Comparison of ENCODE assay signal across 25 cellular contexts in genomic region chr2:23449831-23450331, GRCh38.
DNase-seq lines count a peak whose midpoint lies in the region; ATAC-seq and TF ChIP-seq lines count a peak whose summit lies in the region.
"Had no signal": no experiment of that assay in that cellular context is flagged by ENCODE, and none has a peak within 500 bp of the region (broad histone marks: within the 10 kb centered on the region; RNA-seq: fewer than 3 reads in every experiment).

No MANE protein-coding gene starts in this region.

- H3K27ac Mint-ChIP-seq in activated CD8-positive, alpha-beta T cell treated with anti-CD3 and anti-CD28 coated beads for 36 hours: no peak overlapping the region
- no peak overlapping the region for H3K27ac Mint-ChIP-seq in activated T-helper 1 cell treated with anti-CD3 and anti-CD28 coated beads, Interleukin-12 subunit alpha, Interleukin-12 subunit beta, Interleukin-2, Interleukin-4 antibody, amounts not matched to agents 30 ng/mL and 10 ng/mL and 1 ng/mL, durations not matched to agents 14 hours and 24 hours and 36 hours
- H3K27ac Mint-ChIP-seq: activated B cell treated with CpG ODN at 0.5 μM for 24 hours; effector memory CD8-positive, alpha-beta T cell; GM23338; HFFc6; nephron progenitor cell; stimulated activated naive CD8-positive, alpha-beta T cell treated with anti-CD3 and anti-CD28 coated beads, Interleukin-15, Interleukin-2, amounts not matched to agents 100 ng/mL and 50 ng/mL, for 24 hours had no signal

- peaks cover 12% of the 10 kb centered on the region for H3K27me3 Mint-ChIP-seq in activated CD8-positive, alpha-beta T cell treated with anti-CD3 and anti-CD28 coated beads for 36 hours
- peaks cover 13% of the 10 kb centered on the region for H3K27me3 Mint-ChIP-seq in activated T-helper 1 cell treated with anti-CD3 and anti-CD28 coated beads, Interleukin-12 subunit alpha, Interleukin-12 subunit beta, Interleukin-2, Interleukin-4 antibody, amounts not matched to agents 30 ng/mL and 10 ng/mL and 1 ng/mL, durations not matched to agents 14 hours and 24 hours and 36 hours (ENCODE audit: insufficient read depth)
- H3K27me3 Mint-ChIP-seq: activated B cell treated with CpG ODN at 0.5 μM for 24 hours had no signal

- intact Hi-C loops in activated CD8-positive, alpha-beta T cell treated with anti-CD3 and anti-CD28 coated beads for 36 hours (cut with micrococcal nuclease): no loop called here
- intact Hi-C loops in activated T-helper 1 cell treated with anti-CD3 and anti-CD28 coated beads, Interleukin-12 subunit alpha, Interleukin-12 subunit beta, Interleukin-2, Interleukin-4 antibody, amounts not matched to agents 30 ng/mL and 10 ng/mL and 1 ng/mL, durations not matched to agents 14 hours and 24 hours and 36 hours (cut with micrococcal nuclease): loop anchor here (5.0 kb wide), 2 partner anchors 37 to 63 kb away; partner anchors contain the start of gene KLHL29

- H3K4me3 ChIP-seq in fibroblast of mammary gland (ENCODE audit: control insufficient read depth, low read depth, low read length): no peak overlapping the region
- H3K4me3 ChIP-seq: colonic mucosa, GM23338, lower lobe of right lung, sigmoid colon, SJSA1 had no signal

- H3K36me3 Mint-ChIP-seq in activated CD8-positive, alpha-beta T cell treated with anti-CD3 and anti-CD28 coated beads for 36 hours (ENCODE audit: low read depth): no peaks in the 10 kb centered on the region
- H3K36me3 Mint-ChIP-seq in activated T-helper 1 cell treated with anti-CD3 and anti-CD28 coated beads, Interleukin-12 subunit alpha, Interleukin-12 subunit beta, Interleukin-2, Interleukin-4 antibody, amounts not matched to agents 30 ng/mL and 10 ng/mL and 1 ng/mL, durations not matched to agents 14 hours and 24 hours and 36 hours (ENCODE audit: low read depth): no peaks in the 10 kb centered on the region
- H3K36me3 Mint-ChIP-seq: activated naive CD4-positive, alpha-beta T cell treated with anti-CD3 and anti-CD28 coated beads, Interleukin-2, amount 10 ng/mL, durations not matched to agents 7 days and 5 days; CD4-positive, CD25-positive, alpha-beta regulatory T cell had no signal

- H3K4me1 Mint-ChIP-seq in activated CD8-positive, alpha-beta T cell treated with anti-CD3 and anti-CD28 coated beads for 36 hours (ENCODE audit: low read depth): peaks cover 30% of the 10 kb centered on the region
- peaks cover 38% of the 10 kb centered on the region for H3K4me1 Mint-ChIP-seq in activated T-helper 1 cell treated with anti-CD3 and anti-CD28 coated beads, Interleukin-12 subunit alpha, Interleukin-12 subunit beta, Interleukin-2, Interleukin-4 antibody, amounts not matched to agents 30 ng/mL and 10 ng/mL and 1 ng/mL, durations not matched to agents 14 hours and 24 hours and 36 hours (ENCODE audit: low read depth)

- no peaks in the 10 kb centered on the region for H3K9me3 Mint-ChIP-seq in activated CD8-positive, alpha-beta T cell treated with anti-CD3 and anti-CD28 coated beads for 36 hours
- no peaks in the 10 kb centered on the region for H3K9me3 Mint-ChIP-seq in activated T-helper 1 cell treated with anti-CD3 and anti-CD28 coated beads, Interleukin-12 subunit alpha, Interleukin-12 subunit beta, Interleukin-2, Interleukin-4 antibody, amounts not matched to agents 30 ng/mL and 10 ng/mL and 1 ng/mL, durations not matched to agents 14 hours and 24 hours and 36 hours
- H3K9me3 Mint-ChIP-seq: activated B cell treated with CpG ODN at 0.5 μM for 24 hours; activated naive CD4-positive, alpha-beta T cell treated with anti-CD3 and anti-CD28 coated beads, Interleukin-2, amount 10 ng/mL, durations not matched to agents 7 days and 5 days; GM23338; HFFc6; nephron progenitor cell; stimulated activated naive CD8-positive, alpha-beta T cell treated with anti-CD3 and anti-CD28 coated beads, Interleukin-15, Interleukin-2, amounts not matched to agents 100 ng/mL and 50 ng/mL, for 24 hours had no signal

- POLR2A ChIA-PET in activated CD8-positive, alpha-beta T cell treated with anti-CD3 and anti-CD28 coated beads for 36 hours (lab: Charles Lee): no interaction called here

- DNase-seq in RPMI8226 (peak; percentile 15), fibroblast of mammary gland (ENCODE audit: low read depth) (peak; percentile 19), islet precursor cell (peak; percentile 43), ureter (ENCODE audit: low spot score) (peak; percentile 27), NCI-H187 (lab: John Stamatoyannopoulos, UW) (no peak), germinal center (ENCODE audit: low spot score) (no peak)
- DNase-seq in activated CD8-positive, alpha-beta T cell treated with anti-CD3 and anti-CD28 coated beads for 36 hours: no peak
- DNase-seq in activated T-helper 1 cell treated with anti-CD3 and anti-CD28 coated beads, Interleukin-12 subunit alpha, Interleukin-12 subunit beta, Interleukin-2, Interleukin-4 antibody, amounts not matched to agents 30 ng/mL and 10 ng/mL and 1 ng/mL, durations not matched to agents 14 hours and 24 hours and 36 hours (ENCODE audit: low spot score): no peak
- DNase-seq: activated B cell treated with CpG ODN at 0.5 μM for 24 hours; activated CD4-positive, alpha-beta T cell treated with anti-CD3 and anti-CD28 coated beads, Interleukin-2, amount 50 U/mL, for 4 hours; activated naive CD4-positive, alpha-beta T cell treated with anti-CD3 and anti-CD28 coated beads, Interleukin-2, amount 10 ng/mL, durations not matched to agents 7 days and 5 days; CD4-positive, CD25-positive, alpha-beta regulatory T cell; colonic mucosa; effector memory CD8-positive, alpha-beta T cell; HFFc6; lower lobe of right lung; NCI-H1694; NCI-H2171; NCI-H510A treated with DMSO at 0.1 percent for 48 hours; nephron progenitor cell; NK-92 treated with Interleukin-12 subunit alpha and Interleukin-12 subunit beta, amount 100 ng/mL, for 24 hours; sigmoid colon had no signal

- H3K4me3 Mint-ChIP-seq in activated CD8-positive, alpha-beta T cell treated with anti-CD3 and anti-CD28 coated beads for 36 hours: no peak overlapping the region
- H3K4me3 Mint-ChIP-seq in activated T-helper 1 cell treated with anti-CD3 and anti-CD28 coated beads, Interleukin-12 subunit alpha, Interleukin-12 subunit beta, Interleukin-2, Interleukin-4 antibody, amounts not matched to agents 30 ng/mL and 10 ng/mL and 1 ng/mL, durations not matched to agents 14 hours and 24 hours and 36 hours: no peak overlapping the region
- H3K4me3 Mint-ChIP-seq: activated naive CD4-positive, alpha-beta T cell treated with anti-CD3 and anti-CD28 coated beads, Interleukin-2, amount 10 ng/mL, durations not matched to agents 7 days and 5 days; CD4-positive, CD25-positive, alpha-beta regulatory T cell; effector memory CD8-positive, alpha-beta T cell; GM23338; HFFc6; nephron progenitor cell; stimulated activated naive CD8-positive, alpha-beta T cell treated with anti-CD3 and anti-CD28 coated beads, Interleukin-15, Interleukin-2, amounts not matched to agents 100 ng/mL and 50 ng/mL, for 24 hours had no signal

- TF ChIP-seq CTCF in fibroblast of mammary gland (conservative IDR thresholded peaks at IDR 0.05; ENCODE audit: control insufficient read depth, insufficient read depth, low read depth, low read length): no peak
- no peak for TF ChIP-seq CTCF in activated CD8-positive, alpha-beta T cell treated with anti-CD3 and anti-CD28 coated beads for 36 hours (IDR thresholded peaks at IDR 0.05)

- no peak for ATAC-seq in activated CD8-positive, alpha-beta T cell treated with anti-CD3 and anti-CD28 coated beads for 36 hours
- ATAC-seq: effector memory CD8-positive, alpha-beta T cell; GM23338 had no signal

- CTCF ChIA-PET in activated CD8-positive, alpha-beta T cell treated with anti-CD3 and anti-CD28 coated beads for 36 hours (lab: Charles Lee): interaction anchor here (0.7 kb wide), 1 partner anchor 9 kb away, joined by 3 read pairs; no protein-coding TSS in a partner anchor

Comparison
In these comparisons a context has a peak if more than half of its experiments do, and no peak if none do; other contexts are left out.
1. DNase-seq: peak in RPMI8226 (single experiment), fibroblast of mammary gland (single experiment), islet precursor cell (single experiment) and ureter (single experiment); none in activated CD8-positive, alpha-beta T cell treated with anti-CD3 and anti-CD28 coated beads for 36 hours (single experiment), NCI-H187 (0 of 2), activated T-helper 1 cell treated with anti-CD3 and anti-CD28 coated beads, Interleukin-12 subunit alpha, Interleukin-12 subunit beta, Interleukin-2, Interleukin-4 antibody, amounts not matched to agents 30 ng/mL and 10 ng/mL and 1 ng/mL, durations not matched to agents 14 hours and 24 hours and 36 hours (single experiment) and germinal center (single experiment).